11 cellular contexts compared by ENCODE assay signal in the genomic region with DNA sequence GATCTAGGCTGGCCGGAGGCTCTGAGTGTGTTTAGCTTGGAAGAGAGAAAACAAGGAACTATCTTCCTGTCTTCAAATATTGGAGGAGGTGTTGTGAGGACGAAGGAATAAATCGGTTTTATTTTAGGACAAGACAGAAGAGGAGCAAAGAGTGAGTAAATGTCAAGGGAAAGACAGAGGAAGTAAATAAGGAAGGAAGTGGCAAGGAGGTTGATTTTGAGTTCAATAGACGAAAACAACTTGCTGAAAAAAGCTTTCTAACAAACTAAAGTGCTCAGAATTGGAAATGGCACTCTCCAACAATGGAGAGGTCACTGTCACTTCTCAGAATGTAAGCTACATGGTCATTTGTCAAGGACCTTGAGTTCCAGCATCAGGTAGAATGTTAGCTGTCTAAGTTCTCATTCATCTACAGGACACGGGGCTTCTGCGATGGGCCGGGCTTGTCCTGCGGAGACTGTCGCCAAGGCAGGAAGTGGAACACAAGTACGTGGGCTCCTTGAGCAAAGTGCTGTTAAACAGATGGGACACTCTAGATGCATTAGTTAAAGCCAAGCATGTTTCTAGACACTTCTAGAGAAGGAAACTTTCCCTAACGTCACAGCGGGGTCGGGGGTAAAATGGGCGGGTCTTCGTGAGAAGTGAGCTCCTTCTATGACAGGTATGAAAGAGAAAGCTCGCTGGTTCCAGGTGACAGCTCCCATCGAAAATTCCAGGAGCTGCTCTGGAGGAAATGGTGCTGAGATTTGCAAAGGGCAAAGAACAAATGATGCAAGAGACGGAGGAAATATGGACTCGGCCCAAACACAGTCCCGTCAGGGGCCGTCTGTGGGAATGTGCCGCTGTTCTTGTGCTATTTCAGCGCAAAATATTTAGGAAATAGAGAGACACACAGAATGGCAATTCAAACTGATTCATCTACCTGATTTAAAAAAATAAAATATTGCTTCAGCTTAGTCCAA.
DNase-seq lines count a peak whose midpoint lies in the region; ATAC-seq and TF ChIP-seq lines count a peak whose summit lies in the region.
"Had no signal": no experiment of that assay in that cellular context is flagged by ENCODE, and none has a peak within 500 bp of the region (broad histone marks: within the 10 kb centered on the region; RNA-seq: fewer than 3 reads in every experiment).

No MANE protein-coding gene starts in this region.

- no peaks in the 10 kb centered on the region for H3K36me3 Mint-ChIP-seq in GM23338 (ENCODE audit: low read depth)
- no peaks in the 10 kb centered on the region for H3K36me3 Mint-ChIP-seq in activated CD4-positive, alpha-beta memory T cell treated with anti-CD3 and anti-CD28 coated beads for 36 hours
- H3K36me3 Mint-ChIP-seq in activated naive CD8-positive, alpha-beta T cell treated with anti-CD3 and anti-CD28 coated beads, Interleukin-2, amount 50 U/mL, for 24 hours (ENCODE audit: low read depth): no peaks in the 10 kb centered on the region
- H3K36me3 Mint-ChIP-seq: CD14-positive monocyte had no signal

- H4K20me1 ChIP-seq in GM23338 (replicated peaks; ENCODE audit: insufficient read depth): no peaks in the 10 kb centered on the region

- no peaks in the 10 kb centered on the region for H3K9me3 Mint-ChIP-seq in GM23338
- no peaks in the 10 kb centered on the region for H3K9me3 Mint-ChIP-seq in activated CD4-positive, alpha-beta memory T cell treated with anti-CD3 and anti-CD28 coated beads for 36 hours
- no peaks in the 10 kb centered on the region for H3K9me3 Mint-ChIP-seq in activated naive CD8-positive, alpha-beta T cell treated with anti-CD3 and anti-CD28 coated beads, Interleukin-2, amount 50 U/mL, for 24 hours

- peaks cover 32% of the 10 kb centered on the region for H3K4me1 Mint-ChIP-seq in GM23338
- peaks cover 30% of the 10 kb centered on the region for H3K4me1 Mint-ChIP-seq in activated CD4-positive, alpha-beta memory T cell treated with anti-CD3 and anti-CD28 coated beads for 36 hours (ENCODE audit: low read depth)
- H3K4me1 Mint-ChIP-seq in activated naive CD8-positive, alpha-beta T cell treated with anti-CD3 and anti-CD28 coated beads, Interleukin-2, amount 50 U/mL, for 24 hours: peaks cover 23% of the 10 kb centered on the region

- H3K27ac Mint-ChIP-seq in GM23338: no peak overlapping the region
- peak overlapping the region; percentile 76 for H3K27ac Mint-ChIP-seq in activated CD4-positive, alpha-beta memory T cell treated with anti-CD3 and anti-CD28 coated beads for 36 hours
- peak overlapping the region; percentile 76 for H3K27ac Mint-ChIP-seq in activated naive CD8-positive, alpha-beta T cell treated with anti-CD3 and anti-CD28 coated beads, Interleukin-2, amount 50 U/mL, for 24 hours
- H3K27ac Mint-ChIP-seq: CD14-positive monocyte had no signal

- peaks cover 4% of the 10 kb centered on the region for H3K27me3 Mint-ChIP-seq in GM23338 (ENCODE audit: insufficient read depth, low read depth, poor library complexity)
- no peaks in the 10 kb centered on the region for H3K27me3 Mint-ChIP-seq in activated CD4-positive, alpha-beta memory T cell treated with anti-CD3 and anti-CD28 coated beads for 36 hours
- H3K27me3 Mint-ChIP-seq in activated naive CD8-positive, alpha-beta T cell treated with anti-CD3 and anti-CD28 coated beads, Interleukin-2, amount 50 U/mL, for 24 hours: no peaks in the 10 kb centered on the region

- H3K36me3 ChIP-seq in GM23338 (ENCODE audit: insufficient read depth): no peaks in the 10 kb centered on the region; the same call in 1 of the 2 replicates
- H3K36me3 ChIP-seq: esophagus squamous epithelium had no signal

- peaks cover 3% of the 10 kb centered on the region; the same call in 1 of the 2 replicates for H3K9me2 ChIP-seq in GM23338 (ENCODE audit: insufficient read depth)

- POLR2A ChIA-PET in activated CD4-positive, alpha-beta memory T cell treated with anti-CD3 and anti-CD28 coated beads for 36 hours (lab: Charles Lee): interaction anchor here (1.0 kb wide), 2 partner anchors 18 to 148 kb away, joined by 3 read pairs; no protein-coding TSS in a partner anchor

- H3K4me3 ChIP-seq in GM23338: no peak overlapping the region
- H3K4me3 ChIP-seq in coronary artery: no peak overlapping the region
- H3K4me3 ChIP-seq: esophagus squamous epithelium had no signal

- no peaks in the 10 kb centered on the region for H3K79me2 ChIP-seq in GM23338 (replicated peaks; ENCODE audit: insufficient read depth)

- H3K27ac ChIP-seq in GM23338 (ENCODE audit: low read depth) (no peak overlapping the region), coronary artery (no peak overlapping the region)
- H3K27ac ChIP-seq: esophagus squamous epithelium had no signal

- no peak overlapping the region for H3K4me2 ChIP-seq in GM23338

- CTCF ChIA-PET in activated CD4-positive, alpha-beta memory T cell treated with anti-CD3 and anti-CD28 coated beads for 36 hours (lab: Charles Lee): interaction anchor here (0.6 to 2.1 kb wide), 7 partner anchors 12 to 482 kb away, joined by 3 to 12 read pairs (median 3); no protein-coding TSS in a partner anchor

- no peaks in the 10 kb centered on the region for H3F3A ChIP-seq in GM23338 (replicated peaks; ENCODE audit: low read depth)

- intact Hi-C loops in activated CD4-positive, alpha-beta memory T cell treated with anti-CD3 and anti-CD28 coated beads for 36 hours (cut with micrococcal nuclease): loop anchor here (1.0 to 5.0 kb wide), 2 partner anchors 19 to 158 kb away; no protein-coding TSS in a partner anchor

- peaks cover 30% of the 10 kb centered on the region for H3K4me1 ChIP-seq in GM23338 (ENCODE audit: insufficient read depth)
- H3K4me1 ChIP-seq: esophagus squamous epithelium had no signal

- ATAC-seq in GM23338 (no peak), GM21576 (IDR thresholded peaks at IDR 0.05; ENCODE audit: unreplicated experiment) (no peak)
- peak; percentile 82 for ATAC-seq in activated naive CD8-positive, alpha-beta T cell treated with anti-CD3 and anti-CD28 coated beads, Interleukin-2, amount 50 U/mL, for 24 hours

- no peaks in the 10 kb centered on the region for H3K27me3 ChIP-seq in GM23338 (ENCODE audit: insufficient read depth)

- peak overlapping the region; percentile 56; the same call in 1 of the 2 replicates for H2AFZ ChIP-seq in GM23338

- TF ChIP-seq CTCF in GM23338 (conservative IDR thresholded peaks at IDR 0.05; ENCODE audit: low read depth in 2 of 2) (no peak), coronary artery (IDR thresholded peaks at IDR 0.05) (no peak)

- H3K4me3 Mint-ChIP-seq in GM23338: no peak overlapping the region
- H3K4me3 Mint-ChIP-seq in activated CD4-positive, alpha-beta memory T cell treated with anti-CD3 and anti-CD28 coated beads for 36 hours: peak overlapping the region; percentile 63
- H3K4me3 Mint-ChIP-seq in activated naive CD8-positive, alpha-beta T cell treated with anti-CD3 and anti-CD28 coated beads, Interleukin-2, amount 50 U/mL, for 24 hours: peak overlapping the region; percentile 69
- H3K4me3 Mint-ChIP-seq: CD14-positive monocyte had no signal

- DNase-seq in GM23338 (ENCODE audit: low spot score): no peak
- DNase-seq in activated CD4-positive, alpha-beta memory T cell treated with anti-CD3 and anti-CD28 coated beads for 36 hours: peak; percentile 66
- DNase-seq in activated naive CD8-positive, alpha-beta T cell treated with anti-CD3 and anti-CD28 coated beads, Interleukin-2, amount 50 U/mL, for 24 hours: peak; percentile 38
- DNase-seq in stimulated activated CD4-positive, alpha-beta T cell treated with anti-CD3 and anti-CD28 coated beads, Interleukin-2, amount 100 ng/mL, for 48 hours: peak; percentile 19 to 22
- DNase-seq in coronary artery (ENCODE audit: low spot score): no peak
- DNase-seq in NCI-H1105 treated with DMSO at 0.1 percent for 48 hours (lab: John Stamatoyannopoulos, UW): no peak
- no peak for DNase-seq in GF-D8 (lab: John Stamatoyannopoulos, UW)
- DNase-seq: esophagus squamous epithelium, NCI-H2107 had no signal

TF ChIP-seq in GM23338, 12 proteins besides CTCF, POLR2A, EP300 and RAD21 (continues in another document):
- TF ChIP-seq POLR2AphosphoS5 (IDR thresholded peaks at IDR 0.05; ENCODE audit: low read depth): no peak
- no peak for TF ChIP-seq STAT1 (IDR thresholded peaks at IDR 0.05; ENCODE audit: unreplicated experiment)
- TF ChIP-seq ETS1 (IDR thresholded peaks at IDR 0.05): no peak
- TF ChIP-seq NANOG (IDR thresholded peaks at IDR 0.05; ENCODE audit: borderline replicate concordance): no peak
- TF ChIP-seq CREB1 (CRISPR knock-in tag; IDR thresholded peaks at IDR 0.05; ENCODE audit: low read depth): no peak
- no peak for TF ChIP-seq JUNB (IDR thresholded peaks at IDR 0.05; ENCODE audit: unreplicated experiment)

Comparison
In these comparisons a context has a peak if more than half of its experiments do, and no peak if none do; other contexts are left out.
1. DNase-seq: peak in activated CD4-positive, alpha-beta memory T cell treated with anti-CD3 and anti-CD28 coated beads for 36 hours (single experiment), activated naive CD8-positive, alpha-beta T cell treated with anti-CD3 and anti-CD28 coated beads, Interleukin-2, amount 50 U/mL, for 24 hours (single experiment) and stimulated activated CD4-positive, alpha-beta T cell treated with anti-CD3 and anti-CD28 coated beads, Interleukin-2, amount 100 ng/mL, for 48 hours (2 of 2); none in GM23338 (single experiment), coronary artery (single experiment), NCI-H1105 treated with DMSO at 0.1 percent for 48 hours (single experiment) and GF-D8 (single experiment).